ENCODE assay signal across 8 cellular contexts in the genomic region with DNA sequence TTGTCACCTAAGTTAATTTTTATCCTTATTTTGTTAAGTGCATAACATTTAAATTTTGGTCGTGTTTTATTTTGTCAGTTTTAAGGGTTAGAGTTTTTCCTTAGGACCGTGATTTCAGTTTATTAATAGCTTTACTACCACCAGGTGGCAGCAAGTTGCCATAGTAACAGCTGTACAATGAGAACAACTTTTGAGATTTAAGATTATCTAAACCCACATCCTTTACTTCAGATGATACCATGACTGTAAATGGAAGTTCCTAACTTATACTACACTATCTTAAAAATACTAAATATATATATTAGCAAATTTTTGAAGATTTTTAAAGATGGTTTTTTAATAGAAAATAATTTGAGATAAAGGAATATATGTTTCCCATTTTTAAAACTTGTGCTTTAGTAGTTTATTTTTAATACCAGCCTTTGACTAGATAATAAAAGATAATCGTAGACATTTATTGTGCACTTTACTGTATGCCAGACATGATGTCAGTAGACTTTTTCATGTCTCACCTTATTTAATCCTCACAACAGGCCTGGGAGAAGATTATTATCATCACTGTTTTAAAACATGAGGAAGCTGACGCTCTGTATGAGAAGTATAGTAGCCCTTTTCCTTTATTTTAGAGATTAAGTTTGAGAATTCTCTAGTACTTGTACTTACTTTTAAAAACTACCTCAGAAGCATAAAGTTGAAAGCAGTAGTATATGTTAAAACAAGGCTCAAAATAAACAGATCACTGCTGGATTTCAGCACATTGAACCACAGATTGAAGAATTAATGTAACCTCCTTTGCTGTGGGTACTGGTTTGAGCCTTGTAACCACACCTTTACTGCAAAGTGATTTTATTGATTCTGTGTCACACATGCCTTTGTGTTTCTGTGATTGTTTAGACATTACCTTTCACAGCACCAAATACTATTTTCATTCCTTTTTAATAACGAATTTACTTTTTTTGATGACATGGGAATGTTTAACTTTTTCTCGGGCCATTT. TPM values are rescaled to one million over a fixed set of nuclear protein-coding genes. Genes with fewer than 3 reads are reported as not detected.
DNase-seq lines count a peak whose midpoint lies in the region; ATAC-seq and TF ChIP-seq lines count a peak whose summit lies in the region.

No MANE protein-coding gene starts in this region.

- ATAC-seq in HG03108 (IDR thresholded peaks at IDR 0.05; ENCODE audit: unreplicated experiment) = peak; percentile 69

- TF ChIP-seq CTCF in AG09309 (IDR thresholded peaks at IDR 0.05; ENCODE audit: control insufficient read depth, insufficient read depth, low read depth, low read length, missing control alignments) = peak; percentile 51
- peak; percentile 50 for TF ChIP-seq CTCF in GM13977 (IDR thresholded peaks at IDR 0.05; ENCODE audit: extremely low read depth, insufficient read depth, missing control alignments)

- peak; percentile 16 for DNase-seq in AG09309 (ENCODE audit: low read depth)
- no peak for DNase-seq in GM13977 (ENCODE audit: low spot score)
- peak; percentile 44 for DNase-seq in RPMI7951 (ENCODE audit: low read depth)
- DNase-seq in amniotic epithelial cell (ENCODE audit: low read depth) = peak; percentile 64
- peak; percentile 14 for DNase-seq in hepatic stellate cell (ENCODE audit: low spot score)
- peak; percentile 40 for DNase-seq in stimulated activated CD4-positive, alpha-beta T cell treated with anti-CD3 and anti-CD28 coated beads, Interleukin-2, amount 100 ng/mL, for 4 hours (ENCODE audit: low read depth)
- no peak for DNase-seq in OCI-M2 (lab: John Stamatoyannopoulos, UW; ENCODE audit: unreplicated experiment)

- in situ Hi-C loops in GM13977 (cut with MboI; ENCODE audit: low pct_unique_long_range_greater_than_20kb, low sequenced_read_pairs, unreplicated experiment) = no loop called here

- H3K4me3 ChIP-seq in AG09309 (ENCODE audit: control insufficient read depth, low read depth, low read length) = no peak overlapping the region

RNA-seq across cellular contexts. Expression of gene SREK1, which starts 27.5 kb away (rescaled TPM):
- total RNA-seq in RPMI7951 (2014; rRNA removed; shearing (Covaris generic)) = 20.6 and 31.0 TPM in 2 replicates

Comparison
In these comparisons a context has a peak if more than half of its experiments do, and no peak if none do; other contexts are left out.
1. DNase-seq: peak in AG09309 (single experiment), RPMI7951 (single experiment), amniotic epithelial cell (single experiment), hepatic stellate cell (single experiment) and stimulated activated CD4-positive, alpha-beta T cell treated with anti-CD3 and anti-CD28 coated beads, Interleukin-2, amount 100 ng/mL, for 4 hours (single experiment); none in GM13977 (single experiment) and OCI-M2 (single experiment).